In the genomic region with DNA sequence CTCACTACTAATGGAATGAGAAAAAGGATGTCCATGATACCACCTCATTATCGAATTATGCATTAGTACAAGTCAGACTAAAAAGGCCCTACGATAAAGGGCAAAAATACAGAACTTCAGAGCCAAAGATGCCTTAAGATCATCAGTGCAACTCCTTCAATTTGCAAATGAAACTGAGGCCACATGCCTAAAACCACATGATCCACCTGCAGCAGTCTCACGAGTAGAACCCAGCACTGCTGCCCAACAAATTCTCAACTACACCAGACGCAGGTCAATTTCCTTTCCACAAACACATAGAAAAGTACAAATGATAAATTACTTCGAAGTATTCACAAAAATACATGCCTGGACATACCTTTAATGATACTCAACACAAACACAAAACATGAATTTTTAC, we compare ENCODE assay signal across 22 cellular contexts.
"Had no signal": no experiment of that assay in that cellular context is flagged by ENCODE, and none has a peak within 500 bp of the region (broad histone marks: within the 10 kb centered on the region; RNA-seq: fewer than 3 reads in every experiment).

No MANE protein-coding gene starts in this region.

- H3K27me3 Mint-ChIP-seq: activated naive CD4-positive, alpha-beta T cell treated with anti-CD3 and anti-CD28 coated beads, Interleukin-2, amount 10 ng/mL, durations not matched to agents 7 days and 5 days; type B pancreatic cell had no signal

- H3K9me3 ChIP-seq: body of pancreas, esophagus squamous epithelium, prostate gland, suprapubic skin had no signal

- H3K4me3 Mint-ChIP-seq: activated naive CD4-positive, alpha-beta T cell treated with anti-CD3 and anti-CD28 coated beads, Interleukin-2, amount 10 ng/mL, durations not matched to agents 7 days and 5 days; neural crest cell; T-helper 1 cell treated with Interleukin-12 subunit alpha and Interleukin-12 subunit beta and Interleukin-4 antibody, amounts not matched to agents 30 μg/mL and 1 μg/mL, for 36 hours; type B pancreatic cell had no signal

- H3K27ac ChIP-seq: coronary artery, esophagus squamous epithelium, prostate gland, skin epidermis, suprapubic skin had no signal

- H3K9me3 Mint-ChIP-seq: activated naive CD4-positive, alpha-beta T cell treated with anti-CD3 and anti-CD28 coated beads, Interleukin-2, amount 10 ng/mL, durations not matched to agents 7 days and 5 days; neural crest cell; T-helper 1 cell treated with Interleukin-12 subunit alpha and Interleukin-12 subunit beta and Interleukin-4 antibody, amounts not matched to agents 30 μg/mL and 1 μg/mL, for 36 hours; type B pancreatic cell had no signal

- DNase-seq: activated CD4-positive, alpha-beta T cell treated with anti-CD3 and anti-CD28 coated beads for 48 hours; activated CD8-positive, alpha-beta memory T cell treated with anti-CD3 and anti-CD28 coated beads for 24 hours; activated naive CD4-positive, alpha-beta T cell treated with anti-CD3 and anti-CD28 coated beads, Interleukin-2, amount 10 ng/mL, durations not matched to agents 7 days and 5 days; amniotic stem cell; body of pancreas; caudate nucleus; esophagus squamous epithelium; hippocampal formation; kidney; mesendoderm; right cardiac atrium; stimulated activated CD4-positive, alpha-beta T cell treated with anti-CD3 and anti-CD28 coated beads, Interleukin-15, amount 100 ng/mL, for 24 hours; stimulated activated CD4-positive, alpha-beta T cell treated with anti-CD3 and anti-CD28 coated beads, Interleukin-4, amount 100 ng/mL, for 1 hour; stimulated activated naive CD4-positive, alpha-beta T cell had no signal

- H3K4me3 ChIP-seq: body of pancreas, coronary artery, esophagus squamous epithelium, prostate gland, skin epidermis, suprapubic skin had no signal

- ATAC-seq: body of pancreas, right cardiac atrium had no signal

- FAIRE-seq: endothelial cell of umbilical vein, kidney had no signal

- H3K36me3 ChIP-seq: prostate gland had no signal

- H3K27ac Mint-ChIP-seq: activated naive CD4-positive, alpha-beta T cell treated with anti-CD3 and anti-CD28 coated beads, Interleukin-2, amount 10 ng/mL, durations not matched to agents 7 days and 5 days; T-helper 1 cell treated with Interleukin-12 subunit alpha and Interleukin-12 subunit beta and Interleukin-4 antibody, amounts not matched to agents 30 μg/mL and 1 μg/mL, for 36 hours had no signal

- H3K27me3 ChIP-seq: body of pancreas, esophagus squamous epithelium, suprapubic skin had no signal

- H3K4me1 ChIP-seq: prostate gland had no signal
